In the genomic region with DNA sequence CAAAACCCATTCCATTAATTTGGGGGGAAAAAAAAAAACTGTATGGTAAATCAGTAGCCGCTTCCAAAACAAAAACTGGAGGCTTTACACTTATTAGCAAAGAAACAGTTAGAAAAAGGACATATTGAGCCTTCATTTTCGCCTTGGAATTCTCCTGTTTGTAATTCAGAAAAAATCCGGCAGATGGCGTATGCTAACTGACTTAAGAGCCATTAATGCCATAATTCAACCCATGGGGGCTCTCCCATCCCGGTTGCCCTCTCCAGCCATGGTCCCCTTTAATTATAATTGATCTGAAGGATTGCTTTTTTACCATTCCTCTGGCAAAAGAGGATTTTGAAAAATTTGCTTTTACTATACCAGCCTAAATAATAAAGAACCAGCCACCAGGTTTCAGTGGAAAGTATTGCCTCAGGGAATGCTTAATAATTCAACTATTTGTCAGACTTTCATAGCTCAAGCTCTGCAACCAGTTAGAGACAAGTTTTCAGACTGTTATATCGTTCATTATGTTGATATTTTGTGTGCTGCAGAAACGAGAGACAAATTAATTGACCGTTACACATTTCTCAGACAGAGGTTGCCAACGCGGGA, we compare ENCODE assay signal across 8 cellular contexts. TPM values are rescaled to one million over a fixed set of nuclear protein-coding genes. Genes with fewer than 3 reads are reported as not detected.
A peak's percentile ranks its signal among the peaks of the same experiment; 100 is the strongest.
DNase-seq lines count a peak whose midpoint lies in the region; ATAC-seq and TF ChIP-seq lines count a peak whose summit lies in the region.

No MANE protein-coding gene starts in this region.

- H4K20me1 ChIP-seq in hepatocyte (ENCODE audit: insufficient read depth, poor library complexity, severe bottlenecking), result no peaks in the 10 kb centered on the region

- H3K79me2 ChIP-seq in hepatocyte, result no peaks in the 10 kb centered on the region

- peak; percentile 20 for DNase-seq in activated naive CD4-positive, alpha-beta T cell treated with Interleukin-2 at 50 U/mL for 16 hours
- DNase-seq in activated naive CD4-positive, alpha-beta T cell (lab: John Stamatoyannopoulos, UW), result no peak
- peak; percentile 79 for DNase-seq in hepatocyte (ENCODE audit: low spot score)
- DNase-seq in testis, result peak; percentile 64
- no peak for DNase-seq in activated CD4-positive, CD25-positive, alpha-beta regulatory T cell (lab: John Stamatoyannopoulos, UW)

- H3K4me3 ChIP-seq in WI38 (ENCODE audit: low read depth, low read length) (no peak overlapping the region), hepatocyte (no peak overlapping the region), testis (no peak overlapping the region)

- WGBS in hepatocyte (ENCODE audit: low lambda C conversion rate, missing lambda C conversion rate), result 33% methylated on average over 10 of the region's 10 CpGs
- WGBS in testis, 2 donors, result 38 to 57% methylated on average over 10 of the region's 10 CpGs

- TF ChIP-seq CTCF in WI38 (IDR thresholded peaks at IDR 0.05; ENCODE audit: low read depth, low read length) (peak; percentile 50), hepatocyte (IDR thresholded peaks at IDR 0.05; ENCODE audit: poor library complexity) (peak; percentile 63), testis (IDR thresholded peaks at IDR 0.05) (peak; percentile 57 to 70 (median 59))

- H3K9me2 ChIP-seq in hepatocyte (replicated peaks; ENCODE audit: insufficient read depth), result no peaks in the 10 kb centered on the region

- H3K36me3 ChIP-seq in hepatocyte (replicated peaks; ENCODE audit: insufficient read depth, low read depth) (no peaks in the 10 kb centered on the region), testis (ENCODE audit: low read depth, missing control alignments) (no peaks in the 10 kb centered on the region)

- no peak overlapping the region for H2AFZ ChIP-seq in hepatocyte

- no peak for TF ChIP-seq POLR2A in testis (IDR thresholded peaks at IDR 0.05)

- H3K9me3 ChIP-seq in hepatocyte (ENCODE audit: low read depth) (no peaks in the 10 kb centered on the region), testis (no peaks in the 10 kb centered on the region)

- intact Hi-C loops in testis (cut with DNase I; ENCODE audit: low total_unique reads), result no loop called here

- H3K27me3 ChIP-seq in hepatocyte (no peaks in the 10 kb centered on the region), testis (no peaks in the 10 kb centered on the region)

- H3K27ac ChIP-seq in hepatocyte (no peak overlapping the region), testis (no peak overlapping the region)

- ATAC-seq in HG03159 (IDR thresholded peaks at IDR 0.05; ENCODE audit: unreplicated experiment) (no peak), GM18502 (IDR thresholded peaks at IDR 0.05; ENCODE audit: poor library complexity, unreplicated experiment) (no peak)

- no peak overlapping the region for H3K4me2 ChIP-seq in hepatocyte

- H3K4me1 ChIP-seq in hepatocyte (ENCODE audit: insufficient read depth) (no peaks in the 10 kb centered on the region), testis (no peaks in the 10 kb centered on the region)

RNA-seq across cellular contexts. Expression of a gene that starts 9.4 kb away (rescaled TPM):
- total RNA-seq in hepatocyte (1,543 and 1,615 TPM in 2 replicates), testis (100 to 1,000 TPM; 443 to 569 TPM)
- polyA plus RNA-seq in hepatocyte (346 and 401 TPM in 2 replicates), testis (ENCODE audit: insufficient read depth, low read depth, low replicate concordance) (682 TPM)

RNA-seq across cellular contexts. Expression of a gene that starts 18.9 kb away (rescaled TPM):
- total RNA-seq in hepatocyte, result 19.0 and 20.1 TPM in 2 replicates
- 4.9 and 5.1 TPM in 2 replicates for polyA plus RNA-seq in hepatocyte
- 10 to 100 TPM; 32.8 to 37.4 TPM for total RNA-seq in testis
- polyA plus RNA-seq in testis (ENCODE audit: insufficient read depth, low read depth, low replicate concordance), result 14.8 TPM

RNA-seq across cellular contexts. Expression of a gene that starts 28.5 kb away (rescaled TPM):
- total RNA-seq in hepatocyte, result 9.0 and 12.1 TPM in 2 replicates
- polyA plus RNA-seq in hepatocyte, result 2.4 and 4.1 TPM in 2 replicates
- total RNA-seq in testis, result 10 to 100 TPM; 22.1 to 26.5 TPM
- polyA plus RNA-seq in testis (ENCODE audit: insufficient read depth, low read depth, low replicate concordance), result 19.3 TPM

Comparison
In these comparisons a context has a peak if more than half of its experiments do, and no peak if none do; other contexts are left out.
1. DNase-seq: peak in activated naive CD4-positive, alpha-beta T cell treated with Interleukin-2 at 50 U/mL for 16 hours (single experiment), hepatocyte (single experiment) and testis (single experiment); none in activated naive CD4-positive, alpha-beta T cell (0 of 4) and activated CD4-positive, CD25-positive, alpha-beta regulatory T cell (0 of 4).
2. Peak in every context shown above with its lines, with median percentiles within 50 percentile points of each other: CTCF ChIP-seq.